ENCODE assay signal across 8 cellular contexts in genomic region chr20:18057106-18057993, GRCh38. TPM values are rescaled to one million over a fixed set of nuclear protein-coding genes. Genes with fewer than 3 reads are reported as not detected.
DNase-seq lines count a peak whose midpoint lies in the region; ATAC-seq and TF ChIP-seq lines count a peak whose summit lies in the region.

Gene OVOL2 (minus strand): TSS chr20:18057916. CDS start chr20:18057634, 282 bp downstream.

- peak within 1 kb of the TSS; percentile 87 for H3K27ac Mint-ChIP-seq in mesothelial cell of epicardium

- H2AFZ ChIP-seq in mammary epithelial cell (ENCODE audit: low read depth, low read length): peak within 1 kb of the TSS; percentile 97

- intact Hi-C loops in mammary epithelial cell (cut with micrococcal nuclease): loop anchor here (1.0 to 5.0 kb wide), 2 partner anchors 80 to 219 kb away; partner anchors contain the start of genes KAT14 and PET117

- no peaks in the 10 kb centered on the region for H3K9me3 ChIP-seq in mammary epithelial cell (replicated peaks; ENCODE audit: insufficient read depth, low read length)

- H3K4me1 Mint-ChIP-seq in mesothelial cell of epicardium: peaks cover 18% of the 10 kb centered on the region

- no peaks in the 10 kb centered on the region for H3K36me3 ChIP-seq in GM06990 (ENCODE audit: control insufficient read depth, insufficient read depth, low read length)
- no peaks in the 10 kb centered on the region for H3K36me3 ChIP-seq in mammary epithelial cell (ENCODE audit: insufficient read depth, low read length)

- H4K20me1 ChIP-seq in mammary epithelial cell (ENCODE audit: insufficient read depth, low read length): no peaks in the 10 kb centered on the region

- no peaks in the 10 kb centered on the region for H3K9me3 Mint-ChIP-seq in mesothelial cell of epicardium

- no peak for TF ChIP-seq CTCF in GM06990 (IDR thresholded peaks at IDR 0.05; ENCODE audit: insufficient read depth, low read length, poor library complexity, severe bottlenecking)
- TF ChIP-seq CTCF in mammary epithelial cell (conservative IDR thresholded peaks at IDR 0.05 in 1 of 2, IDR thresholded peaks at IDR 0.05 in 1 of 2; ENCODE audit: extremely low read depth in 1 of 2, insufficient read depth in 1 of 2, low read depth in 1 of 2, low read length in 2 of 2): no peak
- no peak for TF ChIP-seq CTCF in mesothelial cell of epicardium (IDR thresholded peaks at IDR 0.05; ENCODE audit: unreplicated experiment)

- peak within 1 kb of the TSS; percentile 99 for H3K4me2 ChIP-seq in mammary epithelial cell (ENCODE audit: insufficient read depth, low read depth, low read length)

- H3K79me2 ChIP-seq in mammary epithelial cell (ENCODE audit: insufficient read depth, low read length): peaks cover 2% of the 10 kb centered on the region

- no peak for ATAC-seq in GM18519 (IDR thresholded peaks at IDR 0.05; ENCODE audit: low FRiP score, unreplicated experiment)
- ATAC-seq in GM21528 (IDR thresholded peaks at IDR 0.05; ENCODE audit: low FRiP score, unreplicated experiment): no peak

- CTCF ChIA-PET in mammary epithelial cell (lab: Charles Lee; ENCODE audit: low non-redundant PET): interaction anchor here (0.7 kb wide), 1 partner anchor 286 kb away, joined by 3 read pairs; no protein-coding TSS in a partner anchor

- in situ Hi-C loops in mammary epithelial cell (cut with MboI; ENCODE audit: low sequenced_read_pairs in 2 of 2): no loop called here

- peak within 1 kb of the TSS; percentile 53 for H3K27ac ChIP-seq in mammary epithelial cell (ENCODE audit: insufficient read depth, low read depth, low read length)

- peaks cover 22% of the 10 kb centered on the region for H3K4me1 ChIP-seq in mammary epithelial cell (ENCODE audit: insufficient read depth, low read length)

- H3K27me3 ChIP-seq in GM06990 (replicated peaks; ENCODE audit: control insufficient read depth, insufficient read depth, low read length) (peaks cover 1% of the 10 kb centered on the region; the same call in 1 of the 2 replicates), mammary epithelial cell (ENCODE audit: insufficient read depth, low read length) (no peaks in the 10 kb centered on the region)

- peak within 1 kb of the TSS; percentile 78 for H3K4me3 Mint-ChIP-seq in mesothelial cell of epicardium

- WGBS in mammary epithelial cell (ENCODE audit: low coverage, missing lambda C conversion rate): 0% methylated on average over 4 of the region's 72 CpGs

- no peaks in the 10 kb centered on the region for H3K36me3 Mint-ChIP-seq in mesothelial cell of epicardium

- dilution Hi-C loops in mammary epithelial cell (cut with HindIII; ENCODE audit: low sequenced_read_pairs): no loop called here

- no TSS peak for BruUV-seq in mammary epithelial cell (replicated peaks; lab: Mats Ljungman, UMichigan)

- H3K4me3 ChIP-seq in GM06990 (replicated peaks; ENCODE audit: low read depth, low read length) (peak within 1 kb of the TSS; percentile 10; the same call in 1 of the 2 replicates), mammary epithelial cell (replicated peaks in 1 of 3; ENCODE audit: insufficient read depth in 1 of 3, low read depth in 2 of 3, low read length in 3 of 3) (peak within 1 kb of the TSS; percentile 58 to 82 (median 77))

- peaks cover 72% of the 10 kb centered on the region for H3K27me3 Mint-ChIP-seq in mesothelial cell of epicardium (ENCODE audit: low read depth)

- DNase-seq in GM06990 (ENCODE audit: extremely low read depth, insufficient read length) (no peak), NCI-H146 treated with DMSO at 0.1 percent for 48 hours (lab: John Stamatoyannopoulos, UW; ENCODE audit: unreplicated experiment) (peak; percentile 69), mammary epithelial cell (peak; percentile 82), mesothelial cell of epicardium (ENCODE audit: low spot score in 2 of 2, unreplicated experiment in 2 of 2) (peak; percentile 85 to 90), H4 (ENCODE audit: low spot score) (no peak), putamen (ENCODE audit: low spot score) (no peak)

- peak within 1 kb of the TSS; percentile 36 for H3K9ac ChIP-seq in mammary epithelial cell (ENCODE audit: insufficient read depth, low read length)

RNA-seq across cellular contexts. Expression of gene OVOL2, which starts in this region (rescaled TPM):
- total RNA-seq in mammary epithelial cell (1 to 10 TPM; 2.0 to 7.5 TPM), mesothelial cell of epicardium (7.3 to 8.6 TPM (median 8.5 TPM) in 3 replicates)
- polyA plus RNA-seq in mammary epithelial cell: 6.1 TPM
- polyA minus RNA-seq in mammary epithelial cell: 4.7 TPM
- total RNA-seq in H4 (2014; rRNA removed; shearing (Covaris generic)): 0.47 and 1.5 TPM in 2 replicates

Comparison
In these comparisons a context has a peak if more than half of its experiments do, and no peak if none do; other contexts are left out.
1. DNase-seq: peak in NCI-H146 treated with DMSO at 0.1 percent for 48 hours (single experiment), mammary epithelial cell (single experiment) and mesothelial cell of epicardium (2 of 2); none in GM06990 (single experiment), H4 (single experiment) and putamen (single experiment).